1 cellular context compared by ENCODE assay signal in the genomic region with DNA sequence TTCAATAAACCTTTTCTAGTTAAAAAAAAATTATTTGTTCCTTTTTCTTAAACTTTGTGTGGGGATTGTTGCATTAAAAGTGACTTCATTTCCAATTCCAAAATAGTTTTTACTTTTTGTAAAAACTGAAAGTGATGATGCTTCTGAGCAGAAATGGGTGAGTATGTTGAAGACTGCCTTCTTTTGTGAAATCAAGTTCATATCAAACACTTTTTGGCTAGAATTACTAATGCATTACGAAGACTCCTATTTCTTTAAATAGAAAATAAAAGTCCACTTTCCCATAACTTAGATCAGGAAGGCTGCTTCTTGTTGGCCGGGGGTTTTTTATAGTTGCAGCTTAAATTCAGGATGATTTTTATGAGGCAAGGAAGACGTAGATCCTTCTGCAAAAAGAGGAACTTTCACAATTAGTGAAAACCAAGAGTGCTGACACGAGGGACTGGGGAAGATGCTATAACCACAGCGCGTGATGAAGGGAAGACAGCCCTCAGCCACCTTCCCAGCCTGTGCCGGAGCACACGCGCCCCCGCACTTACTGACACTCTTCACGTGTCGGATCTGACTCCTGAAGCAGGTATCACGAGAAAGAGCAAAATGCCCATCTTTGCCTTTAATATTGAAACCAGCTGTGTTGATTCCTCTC.
TF ChIP-seq lines count a peak whose summit lies in the region.

No MANE protein-coding gene starts in this region.

TF ChIP-seq in GM12878, 131 proteins besides CTCF, POLR2A, EP300 and RAD21 (continued from another document and continues in another):
- no peak for TF ChIP-seq FOS (IDR thresholded peaks at IDR 0.05; ENCODE audit: borderline replicate concordance, extremely low read depth, insufficient read length)
- TF ChIP-seq NRF1 (conservative IDR thresholded peaks at IDR 0.05; ENCODE audit: low read depth, low read length): no peak
- TF ChIP-seq ZNF217 (IDR thresholded peaks at IDR 0.05): no peak
- TF ChIP-seq MEF2B (IDR thresholded peaks at IDR 0.05; ENCODE audit: partially characterized antibody, poor library complexity, severe bottlenecking): peak; percentile 51
- peak; percentile 94 for TF ChIP-seq IKZF1 (conservative IDR thresholded peaks at IDR 0.05)
- TF ChIP-seq CBX5 (IDR thresholded peaks at IDR 0.05; ENCODE audit: low read depth): no peak
- no peak for TF ChIP-seq NKRF (conservative IDR thresholded peaks at IDR 0.05)
- no peak for TF ChIP-seq RBBP5 (conservative IDR thresholded peaks at IDR 0.05)
- no peak for TF ChIP-seq ZBTB11 (CRISPR knock-in tag; IDR thresholded peaks at IDR 0.05)
- no peak for TF ChIP-seq EZH2 (IDR thresholded peaks at IDR 0.05; ENCODE audit: borderline replicate concordance, control insufficient read depth, low read depth, low read length)
- TF ChIP-seq, protein P1, sequence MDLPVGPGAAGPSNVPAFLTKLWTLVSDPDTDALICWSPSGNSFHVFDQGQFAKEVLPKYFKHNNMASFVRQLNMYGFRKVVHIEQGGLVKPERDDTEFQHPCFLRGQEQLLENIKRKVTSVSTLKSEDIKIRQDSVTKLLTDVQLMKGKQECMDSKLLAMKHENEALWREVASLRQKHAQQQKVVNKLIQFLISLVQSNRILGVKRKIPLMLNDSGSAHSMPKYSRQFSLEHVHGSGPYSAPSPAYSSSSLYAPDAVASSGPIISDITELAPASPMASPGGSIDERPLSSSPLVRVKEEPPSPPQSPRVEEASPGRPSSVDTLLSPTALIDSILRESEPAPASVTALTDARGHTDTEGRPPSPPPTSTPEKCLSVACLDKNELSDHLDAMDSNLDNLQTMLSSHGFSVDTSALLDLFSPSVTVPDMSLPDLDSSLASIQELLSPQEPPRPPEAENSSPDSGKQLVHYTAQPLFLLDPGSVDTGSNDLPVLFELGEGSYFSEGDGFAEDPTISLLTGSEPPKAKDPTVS (IDR thresholded peaks at IDR 0.05; ENCODE audit: low read depth, low read length): no peak
- TF ChIP-seq SPI1 (IDR thresholded peaks at IDR 0.05; ENCODE audit: borderline replicate concordance, insufficient read depth, low read depth, low read length): no peak
- no peak for TF ChIP-seq CUX1 (IDR thresholded peaks at IDR 0.05; ENCODE audit: insufficient replicate concordance, low read depth, low read length)
- no peak for TF ChIP-seq MAX (IDR thresholded peaks at IDR 0.05; ENCODE audit: low read depth, low read length)
- TF ChIP-seq POU2F2 (IDR thresholded peaks at IDR 0.05; ENCODE audit: borderline replicate concordance, low read depth, low read length): no peak
- no peak for TF ChIP-seq MEF2A (IDR thresholded peaks at IDR 0.05; ENCODE audit: insufficient read depth, low read depth, low read length)
- no peak for TF ChIP-seq TARDBP (IDR thresholded peaks at IDR 0.05; ENCODE audit: borderline replicate concordance)
- no peak for TF ChIP-seq WRNIP1 (IDR thresholded peaks at IDR 0.05; ENCODE audit: borderline replicate concordance, low read depth, low read length)
- TF ChIP-seq IRF4 (IDR thresholded peaks at IDR 0.05; ENCODE audit: low read depth, low read length): no peak
- TF ChIP-seq ASH2L (IDR thresholded peaks at IDR 0.05; ENCODE audit: borderline replicate concordance, low read depth): no peak
- TF ChIP-seq RFX5 (IDR thresholded peaks at IDR 0.05; ENCODE audit: low read depth, low read length): no peak
- TF ChIP-seq ATF3 (IDR thresholded peaks at IDR 0.05; ENCODE audit: borderline replicate concordance, extremely low read depth, low read depth, low read length): no peak
- TF ChIP-seq LARP7 (IDR thresholded peaks at IDR 0.05): no peak
- no peak for TF ChIP-seq CEBPZ (IDR thresholded peaks at IDR 0.05; ENCODE audit: low read depth, low read length)
- peak; percentile 78 for TF ChIP-seq DPF2 (IDR thresholded peaks at IDR 0.05)
- TF ChIP-seq TCF3 (IDR thresholded peaks at IDR 0.05; ENCODE audit: borderline replicate concordance, insufficient read depth, low read depth, low read length): no peak
- no peak for TF ChIP-seq PML (IDR thresholded peaks at IDR 0.05; ENCODE audit: low read length)
- no peak for TF ChIP-seq FOXM1 (IDR thresholded peaks at IDR 0.05; ENCODE audit: low read depth, low read length)
- TF ChIP-seq SRF (IDR thresholded peaks at IDR 0.05; ENCODE audit: low read depth in 2 of 2, low read length in 2 of 2): no peak
- TF ChIP-seq HDAC6 (IDR thresholded peaks at IDR 0.05; ENCODE audit: unreplicated experiment): no peak
- TF ChIP-seq REST (IDR thresholded peaks at IDR 0.05; ENCODE audit: low read depth, low read length): no peak
